Comparison of ENCODE assay signal across 8 cellular contexts in genomic region chr7:23105644-23106490, GRCh38. TPM values are rescaled to one million over a fixed set of nuclear protein-coding genes. Genes with fewer than 3 reads are reported as not detected.
DNase-seq lines count a peak whose midpoint lies in the region; ATAC-seq and TF ChIP-seq lines count a peak whose summit lies in the region.

Gene KLHL7, plus strand, starts transcription at chr7:23105785. Its CDS starts 242 bp downstream, at chr7:23106027.

- H3K27me3 Mint-ChIP-seq in activated CD4-positive, alpha-beta memory T cell treated with anti-CD3 and anti-CD28 coated beads for 36 hours: no peaks in the 10 kb centered on the region

- H3K9me3 Mint-ChIP-seq in activated CD4-positive, alpha-beta memory T cell treated with anti-CD3 and anti-CD28 coated beads for 36 hours: no peaks in the 10 kb centered on the region

- H3K36me3 Mint-ChIP-seq in activated CD4-positive, alpha-beta memory T cell treated with anti-CD3 and anti-CD28 coated beads for 36 hours: no peaks in the 10 kb centered on the region

- H3K27me3 ChIP-seq in dorsolateral prefrontal cortex: no peaks in the 10 kb centered on the region
- H3K27me3 ChIP-seq in liver (ENCODE audit: control insufficient read depth in 4 of 4, insufficient read depth in 4 of 4, low read length in 3 of 4): no peaks in the 10 kb centered on the region

- DNase-seq in CD1c-positive myeloid dendritic cell (ENCODE audit: extremely low spot score) (peak; percentile 96), NCI-H82 (lab: John Stamatoyannopoulos, UW) (peak; percentile 97), dorsolateral prefrontal cortex (peak; percentile 95 to 98 (median 98))
- peak; percentile 97 for DNase-seq in activated CD4-positive, alpha-beta memory T cell treated with anti-CD3 and anti-CD28 coated beads for 36 hours
- DNase-seq in stimulated activated CD4-positive, alpha-beta T cell treated with anti-CD3 and anti-CD28 coated beads, Interleukin-4, amount 100 ng/mL, for 4 hours: peak; percentile 93 to 97

- H3K36me3 ChIP-seq in liver (ENCODE audit: control insufficient read depth in 4 of 4, insufficient read depth in 3 of 4, low read depth in 1 of 4, low read length in 3 of 4): no peaks in the 10 kb centered on the region

- peak in 26 of 56 donors; percentile 10 to 49 (median 26) for TF ChIP-seq CTCF in dorsolateral prefrontal cortex (IDR thresholded peaks at IDR 0.05 in 54 of 56, conservative IDR thresholded peaks at IDR 0.05 in 2 of 56; ENCODE audit: low read depth in 1 of 56, partially characterized antibody in 56 of 56)
- no peak for TF ChIP-seq CTCF in liver (IDR thresholded peaks at IDR 0.05; ENCODE audit: low read depth, low read length, missing input control)

- H3K4me1 ChIP-seq in liver (ENCODE audit: control insufficient read depth in 4 of 4, insufficient read depth in 4 of 4, low read length in 3 of 4): peaks cover 0 to 20% (median 9%) of the 10 kb centered on the region in 4 donors

- TF ChIP-seq RAD21 in liver (IDR thresholded peaks at IDR 0.05): peak in 1 of 2 donors; percentile 22

- H3K27ac ChIP-seq in dorsolateral prefrontal cortex: peak within 1 kb of the TSS in 58 of 59 donors; percentile 47 to 97 (median 89)
- peak within 1 kb of the TSS; percentile 81 to 91 for H3K27ac ChIP-seq in liver (ENCODE audit: low read depth in 1 of 2, low read length in 2 of 2)

- peak within 1 kb of the TSS; percentile 88 for H3K27ac Mint-ChIP-seq in activated CD4-positive, alpha-beta memory T cell treated with anti-CD3 and anti-CD28 coated beads for 36 hours

- ATAC-seq in GM19397 (IDR thresholded peaks at IDR 0.05; ENCODE audit: unreplicated experiment) (peak; percentile 97), HG03571 (IDR thresholded peaks at IDR 0.05; ENCODE audit: unreplicated experiment) (peak; percentile 97)

- H3K4me3 Mint-ChIP-seq in activated CD4-positive, alpha-beta memory T cell treated with anti-CD3 and anti-CD28 coated beads for 36 hours: peak within 1 kb of the TSS; percentile 98

- H3K4me3 ChIP-seq in dorsolateral prefrontal cortex (peak within 1 kb of the TSS; percentile 74 to 99 (median 95)), liver (ENCODE audit: low read depth in 1 of 3, low read length in 3 of 3) (peak within 1 kb of the TSS; percentile 84 to 96 (median 85))

- intact Hi-C loops in activated CD4-positive, alpha-beta memory T cell treated with anti-CD3 and anti-CD28 coated beads for 36 hours (cut with micrococcal nuclease): loop anchor here (1.0 to 5.0 kb wide), 8 partner anchors 20 to 491 kb away; partner anchors contain the start of genes CCDC126, HYCC1, MALSU1 and TOMM7
- intact Hi-C loops in dorsolateral prefrontal cortex (cut with DNase I): loop anchor here (2.0 to 10.0 kb wide), 4 partner anchors 75 to 189 kb away; partner anchors contain the start of genes MALSU1 (in 2 of the 2), HYCC1 (in 1 of the 2) and NUP42 (in 1 of the 2)

- under 1% methylated on average over 74 of the region's 74 CpGs for WGBS in liver

- no peaks in the 10 kb centered on the region for H3K9me3 ChIP-seq in liver (ENCODE audit: control insufficient read depth in 4 of 4, low read length in 3 of 4)

- POLR2A ChIA-PET in activated CD4-positive, alpha-beta memory T cell treated with anti-CD3 and anti-CD28 coated beads for 36 hours (lab: Charles Lee): interaction anchor here (0.6 to 1.6 kb wide), 4 partner anchors 8 to 76 kb away, joined by 3 to 11 read pairs (median 4); partner anchors contain the start of gene NUP42

- H3K9ac ChIP-seq in liver (ENCODE audit: low read depth in 1 of 2, low read length in 2 of 2): peak within 1 kb of the TSS; percentile 76 to 87

- peaks cover 43% of the 10 kb centered on the region for H3K4me1 Mint-ChIP-seq in activated CD4-positive, alpha-beta memory T cell treated with anti-CD3 and anti-CD28 coated beads for 36 hours (ENCODE audit: low read depth)

- CTCF ChIA-PET in activated CD4-positive, alpha-beta memory T cell treated with anti-CD3 and anti-CD28 coated beads for 36 hours (lab: Charles Lee): interaction anchor here (0.7 to 2.5 kb wide), 8 partner anchors 20 to 218 kb away, joined by 3 to 20 read pairs (median 6); partner anchors contain the start of gene NUP42

TF ChIP-seq in liver, 16 proteins besides CTCF, POLR2A, EP300 and RAD21:
- TF ChIP-seq FOXA1 (IDR thresholded peaks at IDR 0.05) (no peak), FOXA2 (IDR thresholded peaks at IDR 0.05) (no peak), SP1 (IDR thresholded peaks at IDR 0.05) (peak; percentile 74), RXRA (IDR thresholded peaks at IDR 0.05) (peak in 1 of 2 donors; percentile 29), TAF1 (conservative IDR thresholded peaks at IDR 0.05) (peak; percentile 61), YY1 (IDR thresholded peaks at IDR 0.05) (peak; percentile 78), NR2F2 (IDR thresholded peaks at IDR 0.05) (no peak), JUND (IDR thresholded peaks at IDR 0.05) (no peak), HNF4G (IDR thresholded peaks at IDR 0.05) (no peak), EGR1 (IDR thresholded peaks at IDR 0.05; ENCODE audit: low read depth in 2 of 2) (peak in 1 of 2 donors; percentile 69), HNF4A (conservative IDR thresholded peaks at IDR 0.05) (no peak), GABPA (IDR thresholded peaks at IDR 0.05 in 1 of 2, conservative IDR thresholded peaks at IDR 0.05 in 1 of 2) (no peak)
- TF ChIP-seq, protein P1, sequence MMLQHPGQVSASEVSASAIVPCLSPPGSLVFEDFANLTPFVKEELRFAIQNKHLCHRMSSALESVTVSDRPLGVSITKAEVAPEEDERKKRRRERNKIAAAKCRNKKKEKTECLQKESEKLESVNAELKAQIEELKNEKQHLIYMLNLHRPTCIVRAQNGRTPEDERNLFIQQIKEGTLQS (IDR thresholded peaks at IDR 0.05): no peak
- TF ChIP-seq, protein P2, sequence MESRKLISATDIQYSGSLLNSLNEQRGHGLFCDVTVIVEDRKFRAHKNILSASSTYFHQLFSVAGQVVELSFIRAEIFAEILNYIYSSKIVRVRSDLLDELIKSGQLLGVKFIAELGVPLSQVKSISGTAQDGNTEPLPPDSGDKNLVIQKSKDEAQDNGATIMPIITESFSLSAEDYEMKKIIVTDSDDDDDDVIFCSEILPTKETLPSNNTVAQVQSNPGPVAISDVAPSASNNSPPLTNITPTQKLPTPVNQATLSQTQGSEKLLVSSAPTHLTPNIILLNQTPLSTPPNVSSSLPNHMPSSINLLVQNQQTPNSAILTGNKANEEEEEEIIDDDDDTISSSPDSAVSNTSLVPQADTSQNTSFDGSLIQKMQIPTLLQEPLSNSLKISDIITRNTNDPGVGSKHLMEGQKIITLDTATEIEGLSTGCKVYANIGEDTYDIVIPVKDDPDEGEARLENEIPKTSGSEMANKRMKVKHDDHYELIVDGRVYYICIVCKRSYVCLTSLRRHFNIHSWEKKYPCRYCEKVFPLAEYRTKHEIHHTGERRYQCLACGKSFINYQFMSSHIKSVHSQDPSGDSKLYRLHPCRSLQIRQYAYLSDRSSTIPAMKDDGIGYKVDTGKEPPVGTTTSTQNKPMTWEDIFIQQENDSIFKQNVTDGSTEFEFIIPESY (IDR thresholded peaks at IDR 0.05): no peak
- TF ChIP-seq, protein P3, sequence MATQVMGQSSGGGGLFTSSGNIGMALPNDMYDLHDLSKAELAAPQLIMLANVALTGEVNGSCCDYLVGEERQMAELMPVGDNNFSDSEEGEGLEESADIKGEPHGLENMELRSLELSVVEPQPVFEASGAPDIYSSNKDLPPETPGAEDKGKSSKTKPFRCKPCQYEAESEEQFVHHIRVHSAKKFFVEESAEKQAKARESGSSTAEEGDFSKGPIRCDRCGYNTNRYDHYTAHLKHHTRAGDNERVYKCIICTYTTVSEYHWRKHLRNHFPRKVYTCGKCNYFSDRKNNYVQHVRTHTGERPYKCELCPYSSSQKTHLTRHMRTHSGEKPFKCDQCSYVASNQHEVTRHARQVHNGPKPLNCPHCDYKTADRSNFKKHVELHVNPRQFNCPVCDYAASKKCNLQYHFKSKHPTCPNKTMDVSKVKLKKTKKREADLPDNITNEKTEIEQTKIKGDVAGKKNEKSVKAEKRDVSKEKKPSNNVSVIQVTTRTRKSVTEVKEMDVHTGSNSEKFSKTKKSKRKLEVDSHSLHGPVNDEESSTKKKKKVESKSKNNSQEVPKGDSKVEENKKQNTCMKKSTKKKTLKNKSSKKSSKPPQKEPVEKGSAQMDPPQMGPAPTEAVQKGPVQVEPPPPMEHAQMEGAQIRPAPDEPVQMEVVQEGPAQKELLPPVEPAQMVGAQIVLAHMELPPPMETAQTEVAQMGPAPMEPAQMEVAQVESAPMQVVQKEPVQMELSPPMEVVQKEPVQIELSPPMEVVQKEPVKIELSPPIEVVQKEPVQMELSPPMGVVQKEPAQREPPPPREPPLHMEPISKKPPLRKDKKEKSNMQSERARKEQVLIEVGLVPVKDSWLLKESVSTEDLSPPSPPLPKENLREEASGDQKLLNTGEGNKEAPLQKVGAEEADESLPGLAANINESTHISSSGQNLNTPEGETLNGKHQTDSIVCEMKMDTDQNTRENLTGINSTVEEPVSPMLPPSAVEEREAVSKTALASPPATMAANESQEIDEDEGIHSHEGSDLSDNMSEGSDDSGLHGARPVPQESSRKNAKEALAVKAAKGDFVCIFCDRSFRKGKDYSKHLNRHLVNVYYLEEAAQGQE (IDR thresholded peaks at IDR 0.05): no peak
- TF ChIP-seq, protein P4, sequence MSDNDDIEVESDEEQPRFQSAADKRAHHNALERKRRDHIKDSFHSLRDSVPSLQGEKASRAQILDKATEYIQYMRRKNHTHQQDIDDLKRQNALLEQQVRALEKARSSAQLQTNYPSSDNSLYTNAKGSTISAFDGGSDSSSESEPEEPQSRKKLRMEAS (IDR thresholded peaks at IDR 0.05): peak; percentile 63

RNA-seq across cellular contexts. Expression of gene KLHL7, which starts in this region (rescaled TPM):
- 10 to 100 TPM; 24.3 to 24.8 TPM for total RNA-seq in activated CD4-positive, alpha-beta memory T cell treated with anti-CD3 and anti-CD28 coated beads for 36 hours
- 10 to 100 TPM; 25.2 to 72.8 (median 49.2) TPM for total RNA-seq in dorsolateral prefrontal cortex
- total RNA-seq in liver: 10 to 100 TPM; 12.6 to 14.1 TPM
- 1 to 10 TPM; 5.4 to 7.3 TPM for polyA plus RNA-seq in liver

Comparison
In these comparisons a context has a peak if more than half of its experiments do, and no peak if none do; other contexts are left out.
1. Peak in every context shown above with its lines: DNase-seq, ATAC-seq, H3K4me3 ChIP-seq and H3K27ac ChIP-seq.